ENCODE assay signal across 1 cellular context in the genomic region with DNA sequence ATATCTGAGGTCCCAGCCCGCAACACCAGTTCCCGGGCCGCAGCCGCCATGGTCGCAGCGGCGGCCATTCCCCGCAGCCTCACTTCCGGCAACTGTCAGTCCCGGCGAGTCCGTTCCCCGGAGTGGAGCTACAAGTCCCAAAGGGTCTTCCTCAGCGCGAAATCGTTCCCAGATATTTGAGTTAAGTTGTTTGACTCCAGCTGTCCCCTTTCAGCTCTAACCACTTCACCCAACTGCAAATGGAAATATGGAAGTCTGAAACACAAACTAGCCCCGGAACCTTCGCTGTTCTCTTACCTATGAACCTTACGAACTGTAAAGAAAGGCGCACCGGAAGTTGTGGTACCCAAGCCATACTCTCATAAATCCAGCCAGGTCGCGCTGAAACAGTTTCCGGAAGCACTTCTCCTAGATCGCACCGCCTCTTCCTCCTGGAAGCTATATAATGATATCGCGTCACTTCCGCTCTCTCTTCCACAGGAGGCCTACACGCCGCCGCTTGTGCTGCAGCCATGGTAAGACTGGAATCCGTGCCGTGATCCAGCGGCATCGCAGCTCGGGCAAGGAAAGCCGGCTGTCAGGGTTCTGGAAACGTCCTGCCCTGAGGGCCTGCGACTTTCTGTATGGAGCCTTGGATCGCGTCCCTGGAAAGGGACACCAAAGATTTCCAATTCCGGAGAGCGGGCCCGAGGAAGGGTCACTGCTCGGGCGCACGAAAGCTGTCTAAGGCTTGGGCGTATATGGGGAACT.
TF ChIP-seq lines count a peak whose summit lies in the region.

A gene (plus strand): TSS at position 468 of the 750 bp plus-strand sequence. CDS start 45 bp downstream, at position 513.
A gene with protein sequence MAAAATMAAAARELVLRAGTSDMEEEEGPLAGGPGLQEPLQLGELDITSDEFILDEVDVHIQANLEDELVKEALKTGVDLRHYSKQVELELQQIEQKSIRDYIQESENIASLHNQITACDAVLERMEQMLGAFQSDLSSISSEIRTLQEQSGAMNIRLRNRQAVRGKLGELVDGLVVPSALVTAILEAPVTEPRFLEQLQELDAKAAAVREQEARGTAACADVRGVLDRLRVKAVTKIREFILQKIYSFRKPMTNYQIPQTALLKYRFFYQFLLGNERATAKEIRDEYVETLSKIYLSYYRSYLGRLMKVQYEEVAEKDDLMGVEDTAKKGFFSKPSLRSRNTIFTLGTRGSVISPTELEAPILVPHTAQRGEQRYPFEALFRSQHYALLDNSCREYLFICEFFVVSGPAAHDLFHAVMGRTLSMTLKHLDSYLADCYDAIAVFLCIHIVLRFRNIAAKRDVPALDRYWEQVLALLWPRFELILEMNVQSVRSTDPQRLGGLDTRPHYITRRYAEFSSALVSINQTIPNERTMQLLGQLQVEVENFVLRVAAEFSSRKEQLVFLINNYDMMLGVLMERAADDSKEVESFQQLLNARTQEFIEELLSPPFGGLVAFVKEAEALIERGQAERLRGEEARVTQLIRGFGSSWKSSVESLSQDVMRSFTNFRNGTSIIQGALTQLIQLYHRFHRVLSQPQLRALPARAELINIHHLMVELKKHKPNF (minus strand): TSS at position 269 of the 750 bp plus-strand sequence. CDS start 201 bp downstream, at position 68.

TF ChIP-seq in K562, 482 proteins besides CTCF, POLR2A, EP300 and RAD21 (continued from another document):
- TF ChIP-seq, protein P1, sequence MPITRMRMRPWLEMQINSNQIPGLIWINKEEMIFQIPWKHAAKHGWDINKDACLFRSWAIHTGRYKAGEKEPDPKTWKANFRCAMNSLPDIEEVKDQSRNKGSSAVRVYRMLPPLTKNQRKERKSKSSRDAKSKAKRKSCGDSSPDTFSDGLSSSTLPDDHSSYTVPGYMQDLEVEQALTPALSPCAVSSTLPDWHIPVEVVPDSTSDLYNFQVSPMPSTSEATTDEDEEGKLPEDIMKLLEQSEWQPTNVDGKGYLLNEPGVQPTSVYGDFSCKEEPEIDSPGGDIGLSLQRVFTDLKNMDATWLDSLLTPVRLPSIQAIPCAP (CRISPR knock-in tag; IDR thresholded peaks at IDR 0.05; ENCODE audit: borderline replicate concordance), result 0 out of 2 replicates have a peak, but pooled peaks have one; percentile 70
- peak; percentile 91 for TF ChIP-seq CHCHD3 (CRISPR knock-in tag; IDR thresholded peaks at IDR 0.05)
- peak; percentile 87; the same call in 1 of the 2 replicates for TF ChIP-seq ZNF174 (CRISPR knock-in tag; IDR thresholded peaks at IDR 0.05)
- TF ChIP-seq COPS2 (conservative IDR thresholded peaks at IDR 0.05), result no peak
